Comparison of ENCODE assay signal across 10 cellular contexts in genomic region chr16:72008065-72008423, GRCh38. TPM values are rescaled to one million over a fixed set of nuclear protein-coding genes. Genes with fewer than 3 reads are reported as not detected.
DNase-seq lines count a peak whose midpoint lies in the region; ATAC-seq and TF ChIP-seq lines count a peak whose summit lies in the region.
"Not testable (repeated sequence)": the region's sequence is repeated elsewhere in the genome, so short reads cannot be mapped to it uniquely, and the experiment has no call there.
"Had no signal": no experiment of that assay in that cellular context is flagged by ENCODE, and none has a peak within 500 bp of the region (broad histone marks: within the 10 kb centered on the region; RNA-seq: fewer than 3 reads in every experiment).

No MANE protein-coding gene starts in this region.

- H3K9ac ChIP-seq in iPS-18a (ENCODE audit: low read length); neural cell (ENCODE audit: low read length): not testable (repeated sequence)

- not testable (repeated sequence) for H3K4me1 Mint-ChIP-seq in activated T-helper 17 cell treated with anti-CD3 and anti-CD28 coated beads, Interleukin-2, amount 50 U/mL, for 72 hours
- H3K4me1 Mint-ChIP-seq in dendritic cell treated with granulocyte-macrophage colony-stimulating factor and Interleukin-4, amounts not matched to agents 40 ng/mL and 50 ng/mL, for 4 days (ENCODE audit: low read depth), result peaks cover 10% of the 10 kb centered on the region
- peaks cover 34% of the 10 kb centered on the region for H3K4me1 Mint-ChIP-seq in stimulated activated naive CD8-positive, alpha-beta T cell treated with anti-CD3 and anti-CD28 coated beads, Interleukin-15, amount 100 ng/mL, for 72 hours

- not testable (repeated sequence) for H3K9me3 Mint-ChIP-seq in activated T-helper 17 cell treated with anti-CD3 and anti-CD28 coated beads, Interleukin-2, amount 50 U/mL, for 72 hours; dendritic cell treated with granulocyte-macrophage colony-stimulating factor and Interleukin-4, amounts not matched to agents 40 ng/mL and 50 ng/mL, for 4 days; stimulated activated naive CD8-positive, alpha-beta T cell treated with anti-CD3 and anti-CD28 coated beads, Interleukin-15, amount 100 ng/mL, for 72 hours

- intact Hi-C loops in dendritic cell treated with granulocyte-macrophage colony-stimulating factor and Interleukin-4, amounts not matched to agents 40 ng/mL and 50 ng/mL, for 4 days (cut with micrococcal nuclease), result loop anchor here (1.0 kb wide), 2 partner anchors 9 to 85 kb away; partner anchors contain the start of genes DHX38 and TXNL4B

- not testable (repeated sequence) for H3K36me3 ChIP-seq in HEK293 (ENCODE audit: control insufficient read depth in 2 of 2, insufficient read depth in 1 of 2, low read length in 2 of 2); iPS-18a (ENCODE audit: control insufficient read depth, low read depth, low read length); neural cell (ENCODE audit: insufficient read depth, low read length)

- CTCF ChIA-PET in HEK293 (lab: Yijun Ruan, JAX); RWPE1 (lab: Yijun Ruan, JAX): not testable (repeated sequence)

- H3K27ac Mint-ChIP-seq in activated T-helper 17 cell treated with anti-CD3 and anti-CD28 coated beads, Interleukin-2, amount 50 U/mL, for 72 hours, result not testable (repeated sequence)
- H3K27ac Mint-ChIP-seq in dendritic cell treated with granulocyte-macrophage colony-stimulating factor and Interleukin-4, amounts not matched to agents 40 ng/mL and 50 ng/mL, for 4 days, result peak overlapping the region; percentile 88
- peak overlapping the region in 1 of 2 donors; percentile 12 for H3K27ac Mint-ChIP-seq in stimulated activated naive CD8-positive, alpha-beta T cell treated with anti-CD3 and anti-CD28 coated beads, Interleukin-15, amount 100 ng/mL, for 72 hours

- H3K36me3 Mint-ChIP-seq in activated T-helper 17 cell treated with anti-CD3 and anti-CD28 coated beads, Interleukin-2, amount 50 U/mL, for 72 hours (ENCODE audit: low read depth), result not testable (repeated sequence)
- H3K36me3 Mint-ChIP-seq in dendritic cell treated with granulocyte-macrophage colony-stimulating factor and Interleukin-4, amounts not matched to agents 40 ng/mL and 50 ng/mL, for 4 days (ENCODE audit: low read depth), result peaks cover 12% of the 10 kb centered on the region

- not testable (repeated sequence) for H3F3A ChIP-seq in neural cell (ENCODE audit: insufficient read depth, low read length, poor library complexity, severe bottlenecking)

- H2AFZ ChIP-seq in neural cell (ENCODE audit: low read depth, low read length), result not testable (repeated sequence)

- not testable (repeated sequence) for TF ChIP-seq CTCF in AG09309 (IDR thresholded peaks at IDR 0.05; ENCODE audit: control insufficient read depth, insufficient read depth, low read depth, low read length, missing control alignments); HEK293 (tag by site-specific recombination; IDR thresholded peaks at IDR 0.05); RWPE1 (conservative IDR thresholded peaks at IDR 0.05; ENCODE audit: low read depth); neural cell (IDR thresholded peaks at IDR 0.05; ENCODE audit: poor library complexity, severe bottlenecking)

- peak overlapping the region; percentile 89 for H3K4me3 Mint-ChIP-seq in activated T-helper 17 cell treated with anti-CD3 and anti-CD28 coated beads, Interleukin-2, amount 50 U/mL, for 72 hours
- H3K4me3 Mint-ChIP-seq in dendritic cell treated with granulocyte-macrophage colony-stimulating factor and Interleukin-4, amounts not matched to agents 40 ng/mL and 50 ng/mL, for 4 days, result peak overlapping the region; percentile 91
- H3K4me3 Mint-ChIP-seq in stimulated activated naive CD8-positive, alpha-beta T cell treated with anti-CD3 and anti-CD28 coated beads, Interleukin-15, amount 100 ng/mL, for 72 hours, result peak overlapping the region; percentile 85 to 97

- DNase-seq in AG09309 (ENCODE audit: low read depth); RWPE1 (ENCODE audit: low spot score); stimulated activated naive CD8-positive, alpha-beta T cell treated with anti-CD3 and anti-CD28 coated beads, Interleukin-15, amount 100 ng/mL, for 72 hours: not testable (repeated sequence)

- not testable (repeated sequence) for H3K79me2 ChIP-seq in neural cell (replicated peaks; ENCODE audit: insufficient read depth, low read length)

- H3K27ac ChIP-seq in HEK293 (ENCODE audit: extremely low read depth, low read depth, low read length); iPS-18a (ENCODE audit: low read length); neural cell (ENCODE audit: low read length): not testable (repeated sequence)
- peak overlapping the region; percentile 65 for H3K27ac ChIP-seq in RWPE1

- not testable (repeated sequence) for H4K20me1 ChIP-seq in neural cell (ENCODE audit: insufficient read depth)

- not testable (repeated sequence) for H3K27me3 Mint-ChIP-seq in activated T-helper 17 cell treated with anti-CD3 and anti-CD28 coated beads, Interleukin-2, amount 50 U/mL, for 72 hours; dendritic cell treated with granulocyte-macrophage colony-stimulating factor and Interleukin-4, amounts not matched to agents 40 ng/mL and 50 ng/mL, for 4 days; stimulated activated naive CD8-positive, alpha-beta T cell treated with anti-CD3 and anti-CD28 coated beads, Interleukin-15, amount 100 ng/mL, for 72 hours

- H3K27me3 ChIP-seq in iPS-18a (ENCODE audit: control insufficient read depth, insufficient read depth, low read length), result peaks cover 12% of the 10 kb centered on the region
- not testable (repeated sequence) for H3K27me3 ChIP-seq in neural cell (ENCODE audit: insufficient read depth, low read depth, low read length)

- H3K4me2 ChIP-seq in neural cell (ENCODE audit: low read length), result not testable (repeated sequence)

- H3K4me3 ChIP-seq in AG09309 (ENCODE audit: control insufficient read depth, low read depth, low read length), result peak overlapping the region; percentile 6; the same call in 1 of the 2 replicates
- not testable (repeated sequence) for H3K4me3 ChIP-seq in HEK293 (ENCODE audit: low read depth, low read length)
- H3K4me3 ChIP-seq in iPS-18a (ENCODE audit: low read length), result peak overlapping the region; percentile 100
- H3K4me3 ChIP-seq in neural cell (ENCODE audit: low read length), result peak overlapping the region; percentile 93

- H3K4me1 ChIP-seq in HEK293 (ENCODE audit: control insufficient read depth, insufficient read depth, low read length); iPS-18a (ENCODE audit: control insufficient read depth, low read depth, low read length): not testable (repeated sequence)

- not testable (repeated sequence) for TF ChIP-seq RAD21 in neural cell (conservative IDR thresholded peaks at IDR 0.05)

- H3K9me3 ChIP-seq in HEK293 (ENCODE audit: control insufficient read depth, insufficient read depth, low read depth, low read length); iPS-18a (ENCODE audit: control insufficient read depth, low read depth, low read length); neural cell (ENCODE audit: low read length): not testable (repeated sequence)

- not testable (repeated sequence) for TF ChIP-seq EP300 in neural cell (conservative IDR thresholded peaks at IDR 0.05; ENCODE audit: poor library complexity, severe bottlenecking)

- not testable (repeated sequence) for ATAC-seq in activated T-helper 17 cell treated with anti-CD3 and anti-CD28 coated beads, Interleukin-2, amount 50 U/mL, for 72 hours (replicated peaks); stimulated activated naive CD8-positive, alpha-beta T cell treated with anti-CD3 and anti-CD28 coated beads, Interleukin-15, amount 100 ng/mL, for 72 hours

- H3K9me2 ChIP-seq in neural cell (ENCODE audit: insufficient read depth, low read length), result not testable (repeated sequence)

- POLR2A ChIA-PET in HEK293 (lab: Yijun Ruan, JAX); RWPE1 (lab: Yijun Ruan, JAX; ENCODE audit: low non-redundant PET): not testable (repeated sequence)

TF ChIP-seq in HEK293, 187 proteins besides CTCF, POLR2A, EP300 and RAD21:
- peak; percentile 25; the same call in 1 of the 2 replicates for TF ChIP-seq ZNF660 (tag by site-specific recombination; IDR thresholded peaks at IDR 0.05)
- peak; percentile 49 for TF ChIP-seq ZNF335 (tag by site-specific recombination; conservative IDR thresholded peaks at IDR 0.05)

RNA-seq across cellular contexts. Expression of gene DHODH, which starts 0.5 kb away (rescaled TPM):
- total RNA-seq in activated T-helper 17 cell treated with anti-CD3 and anti-CD28 coated beads, Interleukin-2, amount 50 U/mL, for 72 hours, result 10 to 100 TPM; 14.9 to 22.1 TPM
- polyA plus RNA-seq in neural cell, result 3.5 and 3.8 TPM in 2 replicates
- 2.4 and 3.1 TPM in 2 replicates for polyA minus RNA-seq in neural cell

RNA-seq across cellular contexts. Expression of gene PKD1L3, which starts 7.8 kb away (rescaled TPM):
- total RNA-seq in activated T-helper 17 cell treated with anti-CD3 and anti-CD28 coated beads, Interleukin-2, amount 50 U/mL, for 72 hours, result under 1 TPM; 0.05 to 0.09 TPM
- polyA plus RNA-seq in neural cell, result 0.16 and 0.22 TPM in 2 replicates
- polyA minus RNA-seq in neural cell, result under 0.01 and 0.12 TPM in 2 replicates

RNA-seq across cellular contexts. Expression of gene HP, which starts 46.3 kb away (rescaled TPM):
- not detected for total RNA-seq in activated T-helper 17 cell treated with anti-CD3 and anti-CD28 coated beads, Interleukin-2, amount 50 U/mL, for 72 hours
- not detected in 2 replicates for polyA plus RNA-seq in neural cell
- polyA minus RNA-seq in neural cell, result not detected in 2 replicates

RNA-seq across cellular contexts. Expression of gene HPR, which starts 55.0 kb away (rescaled TPM):
- total RNA-seq in activated T-helper 17 cell treated with anti-CD3 and anti-CD28 coated beads, Interleukin-2, amount 50 U/mL, for 72 hours, result not detected
- polyA plus RNA-seq in neural cell, result 0.31 TPM in 1 of 2 replicates, not detected in the other
- not detected in 2 replicates for polyA minus RNA-seq in neural cell
- total RNA-seq: renal cortical epithelial cell, temporal lobe had no signal
